Comparison of ENCODE assay signal across 1 cellular context in genomic region chr17:35587074-35587961, GRCh38.
TF ChIP-seq lines count a peak whose summit lies in the region.

AP2B1 (plus strand) TSS chr17:35587322; CDS start chr17:35594031, 6,709 bp downstream.

TF ChIP-seq in HEK293, 187 proteins besides CTCF, POLR2A, EP300 and RAD21 (continued from another document and continues in another):
- TF ChIP-seq PRDM4 (tag by site-specific recombination; IDR thresholded peaks at IDR 0.05) = peak; percentile 69; the same call in 1 of the 2 replicates
- no peak for TF ChIP-seq ZNF155 (tag by site-specific recombination; IDR thresholded peaks at IDR 0.05)
- TF ChIP-seq ZNF645 (tag by site-specific recombination; IDR thresholded peaks at IDR 0.05) = no peak
- no peak for TF ChIP-seq ZNF555 (tag by site-specific recombination; conservative IDR thresholded peaks at IDR 0.05)
- TF ChIP-seq ZSCAN5A (tag by site-specific recombination; IDR thresholded peaks at IDR 0.05) = peak; percentile 98
- peak; percentile 73 for TF ChIP-seq ZBTB26 (tag by site-specific recombination; optimal IDR thresholded peaks at IDR 0.05)
- TF ChIP-seq ZNF549 (tag by site-specific recombination; IDR thresholded peaks at IDR 0.05) = no peak
- no peak for TF ChIP-seq SCRT1 (tag by site-specific recombination; IDR thresholded peaks at IDR 0.05; ENCODE audit: borderline replicate concordance)
- TF ChIP-seq REPIN1 (tag by site-specific recombination; IDR thresholded peaks at IDR 0.05; ENCODE audit: low read depth) = peak; percentile 14; the same call in 1 of the 2 replicates
- TF ChIP-seq IKZF3 (tag by site-specific recombination; IDR thresholded peaks at IDR 0.05) = peak; percentile 68
- TF ChIP-seq ZNF433 (tag by site-specific recombination; IDR thresholded peaks at IDR 0.05; ENCODE audit: low read depth) = no peak
- TF ChIP-seq ZNF132 (tag by site-specific recombination; IDR thresholded peaks at IDR 0.05; ENCODE audit: borderline replicate concordance) = no peak
- no peak for TF ChIP-seq WT1 (tag by site-specific recombination; IDR thresholded peaks at IDR 0.05)
- no peak; the same call in none of the 2 replicates for TF ChIP-seq REST (tag by site-specific recombination; IDR thresholded peaks at IDR 0.05)
- TF ChIP-seq HIC1 (tag by site-specific recombination; IDR thresholded peaks at IDR 0.05) = peak; percentile 90
- no peak for TF ChIP-seq ZNF280C (tag by site-specific recombination; IDR thresholded peaks at IDR 0.05)
- no peak for TF ChIP-seq ZNF292 (tag by site-specific recombination; IDR thresholded peaks at IDR 0.05; ENCODE audit: borderline replicate concordance, low read depth)
- peak; percentile 99 for TF ChIP-seq YY1 (tag by site-specific recombination; IDR thresholded peaks at IDR 0.05)
- no peak for TF ChIP-seq ZNF426 (tag by site-specific recombination; IDR thresholded peaks at IDR 0.05)
- no peak for TF ChIP-seq ZNF670 (tag by site-specific recombination; IDR thresholded peaks at IDR 0.05; ENCODE audit: low read depth)
- peak; percentile 80 for TF ChIP-seq ZBTB8A (tag by site-specific recombination; IDR thresholded peaks at IDR 0.05)
- no peak for TF ChIP-seq ZNF514 (tag by site-specific recombination; IDR thresholded peaks at IDR 0.05)
- peak; percentile 97 for TF ChIP-seq ZNF324 (tag by site-specific recombination; IDR thresholded peaks at IDR 0.05)
- no peak for TF ChIP-seq ZNF148 (tag by site-specific recombination; IDR thresholded peaks at IDR 0.05; ENCODE audit: borderline replicate concordance)
- TF ChIP-seq ZNF571 (tag by site-specific recombination; IDR thresholded peaks at IDR 0.05) = no peak
- TF ChIP-seq ZNF837 (tag by site-specific recombination; IDR thresholded peaks at IDR 0.05) = no peak
- no peak for TF ChIP-seq MEIS1 (CRISPR knock-in tag; IDR thresholded peaks at IDR 0.05; ENCODE audit: borderline replicate concordance)
- no peak for TF ChIP-seq ZNF354C (tag by site-specific recombination; IDR thresholded peaks at IDR 0.05; ENCODE audit: borderline replicate concordance, low read depth)
- TF ChIP-seq ATF2 (tag by site-specific recombination; IDR thresholded peaks at IDR 0.05; ENCODE audit: low read depth) = peak; percentile 100
- TF ChIP-seq ZBTB20 (tag by site-specific recombination; IDR thresholded peaks at IDR 0.05) = peak; percentile 91
- no peak for TF ChIP-seq ZNF221 (tag by site-specific recombination; IDR thresholded peaks at IDR 0.05; ENCODE audit: borderline replicate concordance)
- peak; percentile 88 for TF ChIP-seq ZXDB (tag by site-specific recombination; IDR thresholded peaks at IDR 0.05)
- no peak for TF ChIP-seq ZNF140 (tag by site-specific recombination; IDR thresholded peaks at IDR 0.05)
- peak; percentile 97 for TF ChIP-seq ZNF777 (tag by site-specific recombination; IDR thresholded peaks at IDR 0.05; ENCODE audit: borderline replicate concordance)
- peak; percentile 23; the same call in 1 of the 2 replicates for TF ChIP-seq ZNF449 (tag by site-specific recombination; IDR thresholded peaks at IDR 0.05)
- TF ChIP-seq HOXD13 (CRISPR knock-in tag; IDR thresholded peaks at IDR 0.05; ENCODE audit: borderline replicate concordance) = no peak; the same call in 1 of the 2 replicates
- TF ChIP-seq BCL11B (tag by site-specific recombination; IDR thresholded peaks at IDR 0.05; ENCODE audit: low read depth) = peak; percentile 66
- TF ChIP-seq SP2 (tag by site-specific recombination; IDR thresholded peaks at IDR 0.05) = peak; percentile 86
- no peak; the same call in 1 of the 2 replicates for TF ChIP-seq ZNF302 (tag by site-specific recombination; IDR thresholded peaks at IDR 0.05; ENCODE audit: low read depth)
- no peak for TF ChIP-seq ZNF214 (tag by site-specific recombination; IDR thresholded peaks at IDR 0.05; ENCODE audit: borderline replicate concordance)
- TF ChIP-seq SCRT2 (tag by site-specific recombination; IDR thresholded peaks at IDR 0.05) = peak; percentile 19; the same call in 1 of the 2 replicates
